15 cellular contexts compared by ENCODE assay signal in genomic region chr2:179233037-179233436, GRCh38.
"Had no signal": no experiment of that assay in that cellular context is flagged by ENCODE, and none has a peak within 500 bp of the region (broad histone marks: within the 10 kb centered on the region; RNA-seq: fewer than 3 reads in every experiment).

No MANE protein-coding gene starts in this region.

- H3K9me3 ChIP-seq: adrenal gland, gastroesophageal sphincter, transverse colon had no signal

- DNase-seq: activated CD4-positive, alpha-beta T cell treated with anti-CD3 and anti-CD28 coated beads, Interleukin-2, amount 10 ng/mL, durations not matched to agents 24 days and 14 days; activated CD8-positive, alpha-beta memory T cell treated with anti-CD3 and anti-CD28 coated beads for 24 hours; activated naive CD4-positive, alpha-beta T cell treated with anti-CD3 and anti-CD28 coated beads, Interleukin-2, amount 50 U/mL, for 16 hours; activated T-cell treated with anti-CD3 and anti-CD28 coated beads for 4 hours; adrenal gland; effector CD8-positive, alpha-beta T cell; natural killer cell; nucleus accumbens; right cardiac atrium; transverse colon had no signal

- H3K4me3 ChIP-seq: adrenal gland, gastroesophageal sphincter, lung, smooth muscle cell, transverse colon had no signal

- H3K27ac ChIP-seq: adrenal gland, gastroesophageal sphincter had no signal

- ATAC-seq: gastroesophageal sphincter, natural killer cell, right cardiac atrium, WTC11 had no signal

- H3K4me2 ChIP-seq: smooth muscle cell had no signal

- H3K36me3 ChIP-seq: adrenal gland, gastroesophageal sphincter, transverse colon had no signal

- H3K27me3 ChIP-seq: adrenal gland, gastroesophageal sphincter, transverse colon had no signal

- FAIRE-seq: colon had no signal
